ENCODE assay signal across 10 cellular contexts in the genomic region with DNA sequence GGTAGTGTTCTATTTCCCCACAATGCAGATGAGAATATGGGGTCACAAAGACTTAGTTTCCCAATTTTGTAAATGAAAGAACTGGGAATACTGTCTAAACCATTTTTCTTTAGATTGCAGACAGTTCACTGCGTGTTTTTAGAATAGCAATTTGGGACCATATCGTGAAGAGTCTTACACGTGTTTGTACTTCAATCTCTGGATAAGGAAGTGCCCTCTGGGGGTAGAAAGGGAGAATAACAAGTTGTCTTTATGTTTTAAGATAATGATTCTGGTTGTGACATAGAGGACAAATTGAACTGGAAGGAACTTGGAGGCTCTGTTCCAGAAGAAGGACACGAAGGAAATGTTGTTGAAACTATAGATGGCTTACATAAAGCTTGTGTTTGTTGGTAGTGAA.
DNase-seq lines count a peak whose midpoint lies in the region; FAIRE-seq and TF ChIP-seq lines count a peak whose summit lies in the region.
"Had no signal": no experiment of that assay in that cellular context is flagged by ENCODE, and none has a peak within 500 bp of the region (broad histone marks: within the 10 kb centered on the region; RNA-seq: fewer than 3 reads in every experiment).

No MANE protein-coding gene starts in this region.

- H3K27ac ChIP-seq in dorsolateral prefrontal cortex (no peak overlapping the region), small intestine (ENCODE audit: low read depth in 1 of 2, low read length in 1 of 2) (no peak overlapping the region)
- H3K27ac ChIP-seq: BLaER1 treated with 17β-estradiol and CSF1 and Interleukin-3, amounts not matched to agents 10 nM and 100 nM had no signal

- FAIRE-seq in small intestine (lab: Jason Lieb, UNC), result no peak
- no peak for FAIRE-seq in GM19239 (lab: Jason Lieb, UNC)

- TF ChIP-seq CTCF in dorsolateral prefrontal cortex (IDR thresholded peaks at IDR 0.05 in 54 of 56, conservative IDR thresholded peaks at IDR 0.05 in 2 of 56; ENCODE audit: low read depth in 1 of 56, partially characterized antibody in 56 of 56) (peak in 54 of 56 donors; percentile 15 to 67 (median 52)), lower leg skin (IDR thresholded peaks at IDR 0.05) (no peak)

- peak; percentile 2 for DNase-seq in NCI-H1694 treated with DMSO at 0.1 percent for 48 hours (lab: John Stamatoyannopoulos, UW)
- DNase-seq in NCI-H1694 (lab: John Stamatoyannopoulos, UW), result no peak
- peak; percentile 45 for DNase-seq in NCI-H2107 treated with DMSO at 0.1 percent for 48 hours (lab: John Stamatoyannopoulos, UW; ENCODE audit: unreplicated experiment)
- no peak for DNase-seq in dorsolateral prefrontal cortex
- peak; percentile 3 for DNase-seq in small intestine
- DNase-seq in lower leg skin (ENCODE audit: low spot score in 2 of 2), result no peak
- DNase-seq in GM19239 (ENCODE audit: insufficient read length, low spot score), result no peak
- no peak for DNase-seq in cortex of kidney (lab: John Stamatoyannopoulos, UW)
- DNase-seq: stimulated activated CD8-positive, alpha-beta memory T cell treated with anti-CD3 and anti-CD28 coated beads, Interleukin-4, amount 100 ng/mL, for 48 hours had no signal

- no peaks in the 10 kb centered on the region for H3K36me3 ChIP-seq in small intestine (ENCODE audit: control insufficient read depth in 2 of 2, insufficient read depth in 2 of 2, low read length in 2 of 2)
- H3K36me3 ChIP-seq: BLaER1 treated with 17β-estradiol and CSF1 and Interleukin-3, amounts not matched to agents 10 nM and 100 nM had no signal

- no peaks in the 10 kb centered on the region for H3K9me3 ChIP-seq in small intestine (ENCODE audit: control insufficient read depth, low read depth)
- H3K9me3 ChIP-seq: BLaER1 treated with 17β-estradiol and CSF1 and Interleukin-3, amounts not matched to agents 10 nM and 100 nM had no signal

- WGBS in small intestine, 3 donors, result 12 to 17% (median 14%) methylated on average over 4 of the region's 4 CpGs
- WGBS in lower leg skin, 2 donors, result 11 to 15% methylated on average over 4 of the region's 4 CpGs

- TF ChIP-seq POLR2A in lower leg skin (IDR thresholded peaks at IDR 0.05), result no peak

- H3K27me3 ChIP-seq in dorsolateral prefrontal cortex (no peaks in the 10 kb centered on the region), small intestine (ENCODE audit: control insufficient read depth in 2 of 2, insufficient read depth in 2 of 2, low read length in 2 of 2) (no peaks in the 10 kb centered on the region)
- H3K27me3 ChIP-seq: BLaER1 treated with 17β-estradiol and CSF1 and Interleukin-3, amounts not matched to agents 10 nM and 100 nM had no signal

- no peak overlapping the region for H3K4me3 ChIP-seq in dorsolateral prefrontal cortex
- H3K4me3 ChIP-seq in small intestine (ENCODE audit: low read depth in 1 of 2, low read length in 2 of 2), result no peak overlapping the region
- no peak overlapping the region for H3K4me3 ChIP-seq in lower leg skin (ENCODE audit: low read depth, poor library complexity, severe bottlenecking)
- H3K4me3 ChIP-seq: BLaER1 treated with 17β-estradiol and CSF1 and Interleukin-3, amounts not matched to agents 10 nM and 100 nM had no signal

- intact Hi-C loops in dorsolateral prefrontal cortex (cut with DNase I) (no loop called here), lower leg skin (cut with DNase I; ENCODE audit: low total_unique reads) (no loop called here)

- H3K4me1 ChIP-seq in small intestine (ENCODE audit: control insufficient read depth in 2 of 2, insufficient read depth in 1 of 2, low read depth in 1 of 2, low read length in 1 of 2), result no peaks in the 10 kb centered on the region
- H3K4me1 ChIP-seq: BLaER1 treated with 17β-estradiol and CSF1 and Interleukin-3, amounts not matched to agents 10 nM and 100 nM had no signal

Comparison
In these comparisons a context has a peak if more than half of its experiments do, and no peak if none do; other contexts are left out.
1. DNase-seq: peak in NCI-H1694 treated with DMSO at 0.1 percent for 48 hours (single experiment), NCI-H2107 treated with DMSO at 0.1 percent for 48 hours (single experiment) and small intestine (single experiment); none in NCI-H1694 (single experiment), dorsolateral prefrontal cortex (0 of 10), lower leg skin (0 of 2), GM19239 (single experiment) and cortex of kidney (single experiment).
2. CTCF ChIP-seq: peak in dorsolateral prefrontal cortex (54 of 56); none in lower leg skin (0 of 3).